Comparison of ENCODE assay signal across 18 cellular contexts in genomic region chr16:13973321-13974023, GRCh38. TPM values are rescaled to one million over a fixed set of nuclear protein-coding genes. Genes with fewer than 3 reads are reported as not detected.
DNase-seq lines count a peak whose midpoint lies in the region; ATAC-seq, FAIRE-seq and TF ChIP-seq lines count a peak whose summit lies in the region.
"Had no signal": no experiment of that assay in that cellular context is flagged by ENCODE, and none has a peak within 500 bp of the region (broad histone marks: within the 10 kb centered on the region; RNA-seq: fewer than 3 reads in every experiment).

No MANE protein-coding gene starts in this region.

- H2BK120ac ChIP-seq in H1 (replicated peaks; ENCODE audit: low read depth, low read length) (no peak overlapping the region), neuronal stem cell (ENCODE audit: low read depth, low read length) (no peak overlapping the region)

- TF ChIP-seq EP300 in H1 (IDR thresholded peaks at IDR 0.05; ENCODE audit: borderline replicate concordance in 1 of 2, low read depth in 2 of 2, low read length in 2 of 2), result no peak

- H3K4me2 ChIP-seq in H1 (ENCODE audit: insufficient read depth in 1 of 2, low read depth in 2 of 2, low read length in 2 of 2), result no peak overlapping the region
- H3K4me2 ChIP-seq in neuronal stem cell (ENCODE audit: insufficient read depth, low read length, poor library complexity, severe bottlenecking), result no peak overlapping the region

- TF ChIP-seq CTCF in Panc1 (IDR thresholded peaks at IDR 0.05), result no peak
- TF ChIP-seq CTCF in H1 (IDR thresholded peaks at IDR 0.05; ENCODE audit: control extremely low read depth in 1 of 3, insufficient read depth in 1 of 3, low read depth in 1 of 3, low read length in 3 of 3), result no peak
- TF ChIP-seq CTCF in brain microvascular endothelial cell (IDR thresholded peaks at IDR 0.05; ENCODE audit: low read depth, low read length, missing control alignments), result no peak

- H3K79me2 ChIP-seq in H1 (ENCODE audit: control insufficient read depth in 1 of 2, insufficient read depth in 2 of 2, low read length in 2 of 2), result no peaks in the 10 kb centered on the region

- no peaks in the 10 kb centered on the region for H3K79me1 ChIP-seq in H1 (ENCODE audit: low read depth, low read length)
- H3K79me1 ChIP-seq in neuronal stem cell (ENCODE audit: low read depth, low read length), result no peaks in the 10 kb centered on the region

- H2BK5ac ChIP-seq in H1 (ENCODE audit: low read depth, low read length), result no peak overlapping the region
- H2BK5ac ChIP-seq in neuronal stem cell (ENCODE audit: low read length), result no peak overlapping the region

- H3K4ac ChIP-seq in H1 (replicated peaks; ENCODE audit: insufficient read length, low read depth, low read length) (no peak overlapping the region), neuronal stem cell (ENCODE audit: low read length) (no peak overlapping the region)

- H2BK12ac ChIP-seq in H1 (ENCODE audit: low read depth, low read length) (no peak overlapping the region), neuronal stem cell (ENCODE audit: low read length) (no peak overlapping the region)

- 94% methylated on average over 9 of the region's 9 CpGs; no CpG with 5 or more reads in 1 of the 2 experiments for WGBS in H1 (ENCODE audit: extremely low coverage in 1 of 2, insufficient coverage in 1 of 2, insufficient read length in 1 of 2, insufficient replicate concordance in 2 of 2, low coverage in 1 of 2, low lambda C conversion rate in 2 of 2, missing lambda C conversion rate in 1 of 2), 2 experiments
- WGBS in neuronal stem cell (ENCODE audit: extremely low coverage in 2 of 2, insufficient read length in 2 of 2, insufficient replicate concordance in 1 of 2), 2 donors, result no CpG with 5 or more reads among the region's 9 CpGs

- CTCF ChIA-PET in Panc1 (lab: Charles Lee) (no interaction called here), H1 (lab: Charles Lee; ENCODE audit: partially characterized antibody) (no interaction called here)

- H3K23ac ChIP-seq in H1 (ENCODE audit: insufficient read length) (no peak overlapping the region), neuronal stem cell (ENCODE audit: low read depth, low read length, poor library complexity) (peak overlapping the region; percentile 8)

- H3K56ac ChIP-seq in H1 (replicated peaks; ENCODE audit: insufficient read length, low read depth, low read length), result no peak overlapping the region

- H3K36me3 ChIP-seq in Panc1 (ENCODE audit: control insufficient read depth, insufficient read depth, low read length) (no peaks in the 10 kb centered on the region), H1 (ENCODE audit: control insufficient read depth in 2 of 4, insufficient read depth in 4 of 4, low read length in 3 of 4) (no peaks in the 10 kb centered on the region), neuronal stem cell (replicated peaks in 1 of 2; ENCODE audit: control insufficient read depth in 2 of 2, insufficient read depth in 2 of 2, low read length in 2 of 2) (no peaks in the 10 kb centered on the region), brain microvascular endothelial cell (replicated peaks) (no peaks in the 10 kb centered on the region)

- H3K14ac ChIP-seq in H1 (ENCODE audit: insufficient read length), result no peak overlapping the region
- H3K14ac ChIP-seq in neuronal stem cell (ENCODE audit: low read length), result no peak overlapping the region

- H3K27ac ChIP-seq in Panc1 (ENCODE audit: low read length) (peak overlapping the region; percentile 45; the same call in 1 of the 2 replicates), H1 (ENCODE audit: low read depth, low read length) (no peak overlapping the region), neuronal stem cell (replicated peaks; ENCODE audit: low read length) (no peak overlapping the region), brain microvascular endothelial cell (no peak overlapping the region)
- H3K27ac ChIP-seq: C4-2B, HL-60 had no signal

- POLR2A ChIA-PET in Panc1 (lab: Charles Lee), result no interaction called here
- POLR2A ChIA-PET in H1 (lab: Charles Lee; ENCODE audit: partially characterized antibody), result no interaction called here

- ATAC-seq in Panc1 (no peak), GM21381 (IDR thresholded peaks at IDR 0.05; ENCODE audit: unreplicated experiment) (no peak), HG02870 (IDR thresholded peaks at IDR 0.05; ENCODE audit: unreplicated experiment) (no peak)

- no TSS peak for BruUV-seq in Panc1 (replicated peaks; lab: Mats Ljungman, UMichigan)

- TF ChIP-seq RAD21 in H1 (IDR thresholded peaks at IDR 0.05 in 1 of 2, conservative IDR thresholded peaks at IDR 0.05 in 1 of 2; ENCODE audit: low read depth in 2 of 2, low read length in 2 of 2), result no peak

- in situ Hi-C loops in Panc1 (cut with HindIII; ENCODE audit: low pct_unique_long_range_greater_than_20kb, low sequenced_read_pairs) (no loop called here), brain microvascular endothelial cell (cut with HindIII; ENCODE audit: low pct_ligation_motif_present, low sequenced_read_pairs) (no loop called here)

- H2AK5ac ChIP-seq in H1 (ENCODE audit: low read depth, low read length), result no peak overlapping the region
- no peak overlapping the region for H2AK5ac ChIP-seq in neuronal stem cell (ENCODE audit: low read depth, low read length)

- no peak for TF ChIP-seq POLR2A in H1 (IDR thresholded peaks at IDR 0.05; ENCODE audit: control extremely low read depth in 1 of 2, low read depth in 2 of 2, low read length in 2 of 2)

- H3K4me1 ChIP-seq in Panc1 (ENCODE audit: control insufficient read depth, insufficient read depth, low read length), result no peaks in the 10 kb centered on the region
- H3K4me1 ChIP-seq in H1 (replicated peaks in 1 of 4; ENCODE audit: control insufficient read depth in 3 of 4, insufficient read depth in 4 of 4, low read length in 3 of 4), result no peaks in the 10 kb centered on the region
- no peaks in the 10 kb centered on the region for H3K4me1 ChIP-seq in neuronal stem cell (ENCODE audit: control insufficient read depth in 2 of 2, insufficient read depth in 1 of 2, low read depth in 1 of 2, low read length in 2 of 2)
- H3K4me1 ChIP-seq: Caco-2 had no signal

- intact Hi-C loops in Panc1 (cut with micrococcal nuclease; ENCODE audit: unreplicated experiment), result no loop called here

- no peak for FAIRE-seq in H1 (lab: Jason Lieb, UNC)
- FAIRE-seq: D721Med, GM12891, GM19239 had no signal

- DNase-seq in Ammon's horn (ENCODE audit: low spot score), result peak; percentile 22
- DNase-seq in Panc1 (ENCODE audit: low read depth, low spot score), result no peak
- DNase-seq in H1 (ENCODE audit: low read depth in 1 of 2, low spot score in 2 of 2), result no peak
- DNase-seq in neuronal stem cell (ENCODE audit: low spot score), result no peak
- DNase-seq in brain microvascular endothelial cell, result no peak
- DNase-seq: Caco-2; CD4-positive, alpha-beta T cell; GOT3; H9; IMR-90; KBM-7 had no signal

- no peak overlapping the region for H3K4me3 ChIP-seq in Panc1 (ENCODE audit: low read depth in 2 of 2, low read length in 2 of 2)
- H3K4me3 ChIP-seq in H1 (ENCODE audit: extremely low read depth in 1 of 4, insufficient read depth in 2 of 4, low read depth in 3 of 4, low read length in 4 of 4), result no peak overlapping the region
- no peak overlapping the region for H3K4me3 ChIP-seq in neuronal stem cell (ENCODE audit: low read length in 2 of 2)
- no peak overlapping the region for H3K4me3 ChIP-seq in brain microvascular endothelial cell (ENCODE audit: low read depth, low read length)

- H3K9ac ChIP-seq in H1 (replicated peaks in 1 of 4; ENCODE audit: extremely low read depth in 1 of 4, low read depth in 3 of 4, low read length in 3 of 4) (no peak overlapping the region), neuronal stem cell (ENCODE audit: low read depth, low read length, poor library complexity) (no peak overlapping the region)

- no peak overlapping the region for H2BK20ac ChIP-seq in H1 (ENCODE audit: low read length)

- H3K27me3 ChIP-seq in Panc1 (ENCODE audit: control insufficient read depth, insufficient read depth, low read length) (no peaks in the 10 kb centered on the region), H1 (replicated peaks in 1 of 4; ENCODE audit: control insufficient read depth in 3 of 4, extremely low read depth in 1 of 4, insufficient read depth in 3 of 4, low read length in 3 of 4) (no peaks in the 10 kb centered on the region), neuronal stem cell (ENCODE audit: control insufficient read depth in 3 of 3, insufficient read depth in 3 of 3, low read depth in 1 of 3, low read length in 3 of 3) (no peaks in the 10 kb centered on the region), brain microvascular endothelial cell (replicated peaks) (no peaks in the 10 kb centered on the region)

- H3K18ac ChIP-seq in H1 (ENCODE audit: extremely low read depth, low read length) (no peak overlapping the region), neuronal stem cell (ENCODE audit: low read length) (no peak overlapping the region)

- H4K20me1 ChIP-seq in H1 (replicated peaks in 1 of 2; ENCODE audit: control insufficient read depth in 1 of 2, insufficient read depth in 2 of 2, low read length in 2 of 2), result no peaks in the 10 kb centered on the region

- H2BK15ac ChIP-seq in H1 (ENCODE audit: low read length) (no peak overlapping the region), neuronal stem cell (ENCODE audit: low read length) (no peak overlapping the region)

- H2AFZ ChIP-seq in H1 (ENCODE audit: low read length) (0 out of 2 replicates have a peak overlapping the region, but pooled peaks have one; percentile 84), neuronal stem cell (ENCODE audit: low read length) (no peak overlapping the region)

- H4K8ac ChIP-seq in H1 (ENCODE audit: extremely low read depth, insufficient read depth, low read length) (no peak overlapping the region), neuronal stem cell (ENCODE audit: low read depth, low read length) (no peak overlapping the region)

- no peaks in the 10 kb centered on the region for H3K23me2 ChIP-seq in H1 (ENCODE audit: low read depth, low read length)

- no peak overlapping the region for H4K5ac ChIP-seq in H1 (ENCODE audit: insufficient read length, low read depth, low read length)

- H4K91ac ChIP-seq in H1 (replicated peaks; ENCODE audit: insufficient read length, low read length), result no peak overlapping the region
- H4K91ac ChIP-seq in neuronal stem cell (ENCODE audit: low read depth, low read length, poor library complexity), result no peak overlapping the region

- H3K9me3 ChIP-seq in Panc1 (ENCODE audit: control insufficient read depth, insufficient read depth, low read depth, low read length) (peaks cover 3% of the 10 kb centered on the region; the same call in 1 of the 2 replicates), H1 (ENCODE audit: insufficient read depth in 2 of 2, low read depth in 1 of 2, low read length in 1 of 2) (no peaks in the 10 kb centered on the region), neuronal stem cell (replicated peaks in 1 of 2; ENCODE audit: control insufficient read depth in 2 of 2, insufficient read depth in 1 of 2, low read depth in 1 of 2, low read length in 2 of 2) (no peaks in the 10 kb centered on the region)

RNA-seq across cellular contexts. Expression of gene ERCC4, which starts 53.5 kb away (rescaled TPM):
- total RNA-seq in Panc1 (2021; ENCODE audit: unreplicated experiment), result 23.4 TPM
- polyA plus RNA-seq in Panc1 (2012; ENCODE audit: insufficient read length), result 11.0 TPM
- total RNA-seq in H1 (2021; fragmentation: NEBNext Ultra II Directional; extraction: Animal tissue kit (Norgen Biotek cat#: 25700)), result 13.0 and 13.2 TPM in 2 replicates
- 1.5 and 1.6 TPM in 2 replicates for polyA plus RNA-seq in H1 (2011; rRNA removed)
- 2.5 TPM for polyA plus RNA-seq in H1 (2011; cell fraction: cytosol; rRNA removed)
- 2.5 TPM for polyA plus RNA-seq in H1 (2011; cell fraction: nucleus; rRNA removed)
- polyA plus RNA-seq in H1 (2012, experiment 1 of 2), result 3.9 to 9.9 TPM (median 5.4 TPM) in 4 replicates
- polyA plus RNA-seq in H1 (2012, experiment 2 of 2), result 1.2 TPM
- polyA plus RNA-seq in H1 (2013, experiment 1 of 2), result 3.6 TPM
- polyA plus RNA-seq in H1 (2013, experiment 2 of 2), result 4.0 TPM
- 11.1 and 22.7 TPM in 2 replicates for polyA minus RNA-seq in H1 (2011; rRNA and poly(A)+ RNA removed)
- polyA minus RNA-seq in H1 (2011; cell fraction: cytosol; rRNA and poly(A)+ RNA removed), result 15.8 TPM
- polyA minus RNA-seq in H1 (2011; cell fraction: nucleus; rRNA and poly(A)+ RNA removed), result 10.7 TPM
- polyA plus RNA-seq in neuronal stem cell (2013, experiment 1 of 2), result 5.2 TPM
- 5.3 TPM for polyA plus RNA-seq in neuronal stem cell (2013, experiment 2 of 2)
